Comparison of ENCODE assay signal across 30 cellular contexts in genomic region chr12:30830751-30831150, GRCh38.
"Had no signal": no experiment of that assay in that cellular context is flagged by ENCODE, and none has a peak within 500 bp of the region (broad histone marks: within the 10 kb centered on the region; RNA-seq: fewer than 3 reads in every experiment).

No MANE protein-coding gene starts in this region.

- H3K9me3 ChIP-seq: colonic mucosa, gastroesophageal sphincter, heart right ventricle, mucosa of descending colon, ovary, suprapubic skin, transverse colon, vagina had no signal

- H3K4me1 Mint-ChIP-seq: central memory CD8-positive, alpha-beta T cell; immature natural killer cell; mesothelial cell of epicardium; naive B cell; nephron; stimulated activated naive CD8-positive, alpha-beta T cell treated with anti-CD3 and anti-CD28 coated beads, Interleukin-15, amount 100 ng/mL, for 72 hours had no signal

- H3K27ac Mint-ChIP-seq: dendritic cell treated with granulocyte-macrophage colony-stimulating factor and Interleukin-4, amounts not matched to agents 40 ng/mL and 50 ng/mL, for 4 days; immature natural killer cell; mesothelial cell of epicardium; naive B cell; nephron; neural progenitor cell had no signal

- H3K9me3 Mint-ChIP-seq: central memory CD8-positive, alpha-beta T cell; dendritic cell treated with granulocyte-macrophage colony-stimulating factor and Interleukin-4, amounts not matched to agents 40 ng/mL and 50 ng/mL, for 4 days; immature natural killer cell; stimulated activated naive CD8-positive, alpha-beta T cell treated with anti-CD3 and anti-CD28 coated beads, Interleukin-15, amount 100 ng/mL, for 72 hours had no signal

- H3K9ac ChIP-seq: neural progenitor cell had no signal

- DNase-seq: colonic mucosa; effector memory CD4-positive, alpha-beta T cell; foreskin keratinocyte; heart right ventricle; hippocampal formation; immature natural killer cell; mesenchymal stem cell; mucosa of descending colon; naive B cell; nucleus accumbens; ovary; retina; stimulated activated CD4-positive, alpha-beta T cell treated with anti-CD3 and anti-CD28 coated beads, Interleukin-12 subunit alpha, Interleukin-12 subunit beta, amount 100 ng/mL, for 4 hours; stimulated activated CD4-positive, alpha-beta T cell treated with anti-CD3 and anti-CD28 coated beads, Interleukin-1b, Interleukin-23, amount 100 ng/mL, for 48 hours; stimulated activated CD4-positive, alpha-beta T cell treated with anti-CD3 and anti-CD28 coated beads, Interleukin-4, amount 100 ng/mL, for 1 hour; stimulated activated CD8-positive, alpha-beta memory T cell treated with anti-CD3 and anti-CD28 coated beads, Interleukin-4, amount 100 ng/mL, for 48 hours; stimulated activated naive CD4-positive, alpha-beta T cell; stimulated activated naive CD8-positive, alpha-beta T cell treated with anti-CD3 and anti-CD28 coated beads, Interleukin-15, amount 100 ng/mL, for 72 hours; transverse colon had no signal

- H3K4me3 ChIP-seq: colonic mucosa, gastroesophageal sphincter, heart right ventricle, lung, mucosa of descending colon, neural progenitor cell, ovary, smooth muscle cell, suprapubic skin, transverse colon, vagina had no signal

- H3K36me3 Mint-ChIP-seq: immature natural killer cell, mesothelial cell of epicardium, naive B cell, neural progenitor cell had no signal

- H3K27me3 ChIP-seq: colonic mucosa, ovary, vagina had no signal

- H3K4me3 Mint-ChIP-seq: central memory CD8-positive, alpha-beta T cell; dendritic cell treated with granulocyte-macrophage colony-stimulating factor and Interleukin-4, amounts not matched to agents 40 ng/mL and 50 ng/mL, for 4 days; immature natural killer cell; mesothelial cell of epicardium; naive B cell; nephron; neural progenitor cell; stimulated activated naive CD8-positive, alpha-beta T cell treated with anti-CD3 and anti-CD28 coated beads, Interleukin-15, amount 100 ng/mL, for 72 hours had no signal

- ATAC-seq: foreskin keratinocyte; gastroesophageal sphincter; heart right ventricle; mucosa of descending colon; sciatic nerve; stimulated activated naive CD8-positive, alpha-beta T cell treated with anti-CD3 and anti-CD28 coated beads, Interleukin-15, amount 100 ng/mL, for 72 hours had no signal

- H3K4me1 ChIP-seq: colonic mucosa, foreskin keratinocyte, gastroesophageal sphincter, heart right ventricle, neural progenitor cell, suprapubic skin, transverse colon, vagina had no signal

- H3K27ac ChIP-seq: colonic mucosa, foreskin keratinocyte, gastroesophageal sphincter, heart right ventricle, neural progenitor cell, ovary, suprapubic skin, transverse colon, vagina had no signal

- H3K36me3 ChIP-seq: colonic mucosa, gastroesophageal sphincter, heart right ventricle, neural progenitor cell, ovary, suprapubic skin, transverse colon, vagina had no signal
